22 cellular contexts compared by ENCODE assay signal in the genomic region with DNA sequence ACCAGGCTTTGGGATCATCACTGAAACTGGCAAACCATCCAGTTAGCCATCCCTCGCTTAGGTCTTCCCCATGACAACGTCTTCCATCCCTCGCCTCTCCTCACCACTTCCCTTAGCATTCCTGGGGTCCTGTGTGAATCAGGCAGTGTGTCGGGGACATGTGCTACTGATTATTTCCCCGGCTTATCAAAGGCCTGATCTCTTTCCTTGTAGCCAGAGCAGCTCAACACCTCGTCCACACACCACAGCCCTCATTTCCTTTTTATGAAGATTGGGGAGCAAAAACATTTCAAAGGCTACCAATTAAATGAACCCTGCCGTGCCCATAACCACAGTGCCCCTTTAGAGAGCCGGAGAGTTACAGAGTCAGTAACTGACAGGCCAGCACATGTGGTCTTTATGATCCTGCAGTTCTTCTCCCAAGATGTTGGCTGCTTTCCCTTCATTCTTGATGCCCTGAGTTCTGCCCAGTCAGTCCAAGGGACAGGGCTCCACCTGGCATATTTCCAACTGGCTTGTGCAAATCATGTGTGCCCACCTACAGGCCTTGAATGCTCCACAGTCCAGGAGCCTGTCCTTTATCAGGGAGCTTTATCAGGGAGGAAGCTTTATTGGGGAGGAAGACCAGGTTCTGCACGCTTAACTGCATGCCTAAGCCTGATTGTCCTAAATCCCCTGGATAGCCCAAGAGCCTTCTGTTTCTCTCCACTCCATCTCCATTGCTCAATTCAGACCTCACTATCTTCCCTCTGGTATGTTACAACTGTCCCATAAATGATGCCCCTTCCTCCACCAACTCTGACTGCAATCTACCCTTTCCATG.
"Had no signal": no experiment of that assay in that cellular context is flagged by ENCODE, and none has a peak within 500 bp of the region (broad histone marks: within the 10 kb centered on the region; RNA-seq: fewer than 3 reads in every experiment).

No MANE protein-coding gene starts in this region.

- H3K4me1 Mint-ChIP-seq: stimulated activated effector memory CD8-positive, alpha-beta T cell treated with anti-CD3 and anti-CD28 coated beads, Interleukin-12 subunit alpha, Interleukin-12 subunit beta, amount 100 ng/mL, for 72 hours had no signal

- H3K27me3 ChIP-seq: colonic mucosa, gastrocnemius medialis, sigmoid colon, stomach, thyroid gland, upper lobe of left lung, uterus had no signal

- H3K36me3 Mint-ChIP-seq: natural killer cell treated with Interleukin-12 subunit alpha and Interleukin-12 subunit beta and Interleukin-15 and Interleukin-18, amount 100 ng/mL, for 72 hours; stimulated activated effector memory CD8-positive, alpha-beta T cell treated with anti-CD3 and anti-CD28 coated beads, Interleukin-12 subunit alpha, Interleukin-12 subunit beta, amount 100 ng/mL, for 72 hours had no signal

- H3K4me3 Mint-ChIP-seq: dendritic cell treated with granulocyte-macrophage colony-stimulating factor and Interleukin-4, amounts not matched to agents 40 ng/mL and 50 ng/mL, for 4 days; endodermal cell; natural killer cell treated with Interleukin-12 subunit alpha and Interleukin-12 subunit beta and Interleukin-15 and Interleukin-18, amount 100 ng/mL, for 72 hours; stimulated activated effector memory CD8-positive, alpha-beta T cell treated with anti-CD3 and anti-CD28 coated beads, Interleukin-12 subunit alpha, Interleukin-12 subunit beta, amount 100 ng/mL, for 72 hours had no signal

- H3K9me3 Mint-ChIP-seq: dendritic cell treated with granulocyte-macrophage colony-stimulating factor and Interleukin-4, amounts not matched to agents 40 ng/mL and 50 ng/mL, for 4 days; endodermal cell; natural killer cell treated with Interleukin-12 subunit alpha and Interleukin-12 subunit beta and Interleukin-15 and Interleukin-18, amount 100 ng/mL, for 72 hours; neural crest cell had no signal

- H3K9me3 ChIP-seq: colonic mucosa, gastrocnemius medialis, lower lobe of right lung, psoas muscle, sigmoid colon, stomach, thyroid gland, upper lobe of left lung, uterus had no signal

- H3K4me3 ChIP-seq: colonic mucosa, gastrocnemius medialis, lower lobe of right lung, psoas muscle, sigmoid colon, stomach, thyroid gland, upper lobe of left lung, uterus had no signal

- H3K36me3 ChIP-seq: colonic mucosa, gastrocnemius medialis, lower lobe of right lung, sigmoid colon, stomach, thyroid gland, upper lobe of left lung, uterus had no signal

- DNase-seq: colonic mucosa; effector CD8-positive, alpha-beta T cell; foreskin fibroblast; gastrocnemius medialis; left ventricle myocardium superior; lower lobe of right lung; psoas muscle; right cardiac atrium; sigmoid colon; stimulated activated CD4-positive, alpha-beta T cell treated with anti-CD3 and anti-CD28 coated beads, Interleukin-2, amount 100 ng/mL, for 24 hours; stimulated activated CD4-positive, alpha-beta T cell treated with anti-CD3 and anti-CD28 coated beads, Interleukin-4, amount 100 ng/mL, for 24 hours; stimulated activated naive CD4-positive, alpha-beta T cell treated with Interleukin-2 at 50 U/mL for 16 hours; stomach; thyroid gland; upper lobe of left lung; uterus had no signal

- H3K27ac ChIP-seq: colonic mucosa, epithelial cell of prostate, gastrocnemius medialis, lower lobe of right lung, psoas muscle, sigmoid colon, stomach, thyroid gland, upper lobe of left lung, uterus had no signal

- H3K4me1 ChIP-seq: colonic mucosa, gastrocnemius medialis, psoas muscle, sigmoid colon, thyroid gland, upper lobe of left lung, uterus had no signal

- H3K27ac Mint-ChIP-seq: dendritic cell treated with granulocyte-macrophage colony-stimulating factor and Interleukin-4, amounts not matched to agents 40 ng/mL and 50 ng/mL, for 4 days; endodermal cell; natural killer cell treated with Interleukin-12 subunit alpha and Interleukin-12 subunit beta and Interleukin-15 and Interleukin-18, amount 100 ng/mL, for 72 hours; stimulated activated effector memory CD8-positive, alpha-beta T cell treated with anti-CD3 and anti-CD28 coated beads, Interleukin-12 subunit alpha, Interleukin-12 subunit beta, amount 100 ng/mL, for 72 hours had no signal
